8 cellular contexts compared by ENCODE assay signal in genomic region chr3:71397046-71397445, GRCh38.
A peak's percentile ranks its signal among the peaks of the same experiment; 100 is the strongest.
DNase-seq lines count a peak whose midpoint lies in the region; ATAC-seq and TF ChIP-seq lines count a peak whose summit lies in the region.

No MANE protein-coding gene starts in this region.

- no peak overlapping the region for H3K4me3 ChIP-seq in CD8-positive, alpha-beta T cell (ENCODE audit: low read depth, low read length)
- no peak overlapping the region for H3K4me3 ChIP-seq in tibial nerve

- H3K36me3 ChIP-seq in CD8-positive, alpha-beta T cell (ENCODE audit: insufficient read depth, low read length): no peaks in the 10 kb centered on the region
- H3K36me3 ChIP-seq in tibial nerve: no peaks in the 10 kb centered on the region

- TF ChIP-seq CTCF in CD8-positive, alpha-beta T cell (IDR thresholded peaks at IDR 0.05): no peak
- TF ChIP-seq CTCF in activated B cell treated with CpG ODN at 0.5 μM for 24 hours (IDR thresholded peaks at IDR 0.05) (no peak), tibial nerve (IDR thresholded peaks at IDR 0.05) (peak; percentile 34 to 68 (median 43))

- peaks cover 76% of the 10 kb centered on the region for H3K4me1 ChIP-seq in CD8-positive, alpha-beta T cell (ENCODE audit: insufficient read depth, low read length)
- H3K4me1 ChIP-seq in tibial nerve: peaks cover 0 to 44% (median 17%) of the 10 kb centered on the region in 4 donors

- peaks cover 81% of the 10 kb centered on the region for H3K4me1 Mint-ChIP-seq in CD8-positive, alpha-beta T cell (ENCODE audit: low read depth)
- H3K4me1 Mint-ChIP-seq in activated B cell treated with CpG ODN at 0.5 μM for 24 hours: peaks cover 85% of the 10 kb centered on the region

- WGBS in tibial nerve, 2 donors: 31 to 32% methylated on average over 5 of the region's 5 CpGs

- H3K27me3 ChIP-seq in CD8-positive, alpha-beta T cell (ENCODE audit: insufficient read depth, low read length): no peaks in the 10 kb centered on the region
- H3K27me3 ChIP-seq in tibial nerve: no peaks in the 10 kb centered on the region

- intact Hi-C loops in CD8-positive, alpha-beta T cell (cut with DNase I, micrococcal nuclease): loop anchor here in 1 of 2 experiments (2.0 to 5.0 kb wide), 2 partner anchors 14 to 35 kb away; no protein-coding TSS in a partner anchor
- intact Hi-C loops in activated B cell treated with CpG ODN at 0.5 μM for 24 hours (cut with micrococcal nuclease): loop anchor here (10.0 kb wide), 1 partner anchor 172 kb away; no protein-coding TSS in a partner anchor

- H3K9me3 ChIP-seq in CD8-positive, alpha-beta T cell (ENCODE audit: low read length): no peaks in the 10 kb centered on the region
- H3K9me3 ChIP-seq in tibial nerve: no peaks in the 10 kb centered on the region

- CTCF ChIA-PET in CD8-positive, alpha-beta T cell (lab: Charles Lee): interaction anchor here (1.0 to 2.3 kb wide), 12 partner anchors 8 to 215 kb away, joined by 3 to 7 read pairs (median 4); no protein-coding TSS in a partner anchor
- CTCF ChIA-PET in HEK293T (lab: Yijun Ruan, JAX): interaction anchor here (0.6 to 2.0 kb wide), 5 partner anchors 9 to 108 kb away, joined by 3 to 7 read pairs (median 4); no protein-coding TSS in a partner anchor
- CTCF ChIA-PET in activated B cell treated with CpG ODN at 0.5 μM for 24 hours (lab: Charles Lee): interaction anchor here (1.0 to 2.5 kb wide), 10 partner anchors 15 to 344 kb away, joined by 3 to 17 read pairs (median 4); no protein-coding TSS in a partner anchor

- H3K36me3 Mint-ChIP-seq in CD8-positive, alpha-beta T cell: peaks cover 17% of the 10 kb centered on the region
- no peaks in the 10 kb centered on the region for H3K36me3 Mint-ChIP-seq in activated B cell treated with CpG ODN at 0.5 μM for 24 hours (ENCODE audit: low read depth)

- TF ChIP-seq EP300 in tibial nerve (IDR thresholded peaks at IDR 0.05): no peak

- H3K27ac ChIP-seq in CD8-positive, alpha-beta T cell (ENCODE audit: low read depth, low read length): no peak overlapping the region
- H3K27ac ChIP-seq in tibial nerve: no peak overlapping the region

- no peak overlapping the region for H3K4me3 Mint-ChIP-seq in CD8-positive, alpha-beta T cell
- H3K4me3 Mint-ChIP-seq in activated B cell treated with CpG ODN at 0.5 μM for 24 hours: peak overlapping the region; percentile 36

- TF ChIP-seq POLR2A in tibial nerve (IDR thresholded peaks at IDR 0.05): no peak

- POLR2A ChIA-PET in CD8-positive, alpha-beta T cell (lab: Charles Lee): interaction anchor here (1.7 to 2.3 kb wide), 3 partner anchors 8 to 48 kb away, joined by 4 to 8 read pairs (median 4); no protein-coding TSS in a partner anchor
- POLR2A ChIA-PET in HEK293T (lab: Yijun Ruan, JAX): no interaction called here
- POLR2A ChIA-PET in activated B cell treated with CpG ODN at 0.5 μM for 24 hours (lab: Charles Lee): interaction anchor here (0.5 to 3.1 kb wide), 14 partner anchors 8 to 333 kb away, joined by 3 to 15 read pairs (median 4); partner anchors contain the start of gene FOXP1

- H3K27ac Mint-ChIP-seq in CD8-positive, alpha-beta T cell: peak overlapping the region; percentile 92
- H3K27ac Mint-ChIP-seq in activated B cell treated with CpG ODN at 0.5 μM for 24 hours: peak overlapping the region; percentile 72

- no peaks in the 10 kb centered on the region for H3K27me3 Mint-ChIP-seq in CD8-positive, alpha-beta T cell (ENCODE audit: low read depth)
- no peaks in the 10 kb centered on the region for H3K27me3 Mint-ChIP-seq in activated B cell treated with CpG ODN at 0.5 μM for 24 hours

- no peaks in the 10 kb centered on the region for H3K9me3 Mint-ChIP-seq in CD8-positive, alpha-beta T cell
- H3K9me3 Mint-ChIP-seq in activated B cell treated with CpG ODN at 0.5 μM for 24 hours: no peaks in the 10 kb centered on the region

- no peak for ATAC-seq in CD8-positive, alpha-beta T cell
- no peak for ATAC-seq in activated B cell treated with CpG ODN at 0.5 μM for 24 hours (ENCODE audit: low read depth)
- ATAC-seq in HG03520 (IDR thresholded peaks at IDR 0.05; ENCODE audit: unreplicated experiment): no peak

- DNase-seq in CD8-positive, alpha-beta T cell: no peak
- DNase-seq in HEK293T (ENCODE audit: extremely low spot score): peak; percentile 37
- DNase-seq in activated B cell treated with CpG ODN at 0.5 μM for 24 hours: no peak
- DNase-seq in inferior parietal cortex (ENCODE audit: extremely low spot score): peak; percentile 53
- DNase-seq in tibial nerve (ENCODE audit: low spot score in 2 of 2): peak in 1 of 2 donors; percentile 87
- DNase-seq in activated effector memory CD4-positive, alpha-beta T cell treated with anti-CD3 and anti-CD28 coated beads, Interleukin-2, amount 50 U/mL, for 16 hours: no peak
- DNase-seq in 8988T: no peak

TF ChIP-seq in HEK293T, 16 proteins besides CTCF, POLR2A, EP300 and RAD21:
- TF ChIP-seq FOXK2 (IDR thresholded peaks at IDR 0.05) (no peak), L3MBTL2 (conservative IDR thresholded peaks at IDR 0.05) (peak; percentile 75)

Comparison
In these comparisons a context has a peak if more than half of its experiments do, and no peak if none do; other contexts are left out.
1. DNase-seq: peak in HEK293T (single experiment) and inferior parietal cortex (single experiment); none in CD8-positive, alpha-beta T cell (0 of 7), activated B cell treated with CpG ODN at 0.5 μM for 24 hours (single experiment), activated effector memory CD4-positive, alpha-beta T cell treated with anti-CD3 and anti-CD28 coated beads, Interleukin-2, amount 50 U/mL, for 16 hours (single experiment) and 8988T (single experiment).
2. CTCF ChIP-seq: peak in tibial nerve (5 of 5); none in CD8-positive, alpha-beta T cell (single experiment) and activated B cell treated with CpG ODN at 0.5 μM for 24 hours (single experiment).